ENCODE assay signal across 21 cellular contexts in the genomic region with DNA sequence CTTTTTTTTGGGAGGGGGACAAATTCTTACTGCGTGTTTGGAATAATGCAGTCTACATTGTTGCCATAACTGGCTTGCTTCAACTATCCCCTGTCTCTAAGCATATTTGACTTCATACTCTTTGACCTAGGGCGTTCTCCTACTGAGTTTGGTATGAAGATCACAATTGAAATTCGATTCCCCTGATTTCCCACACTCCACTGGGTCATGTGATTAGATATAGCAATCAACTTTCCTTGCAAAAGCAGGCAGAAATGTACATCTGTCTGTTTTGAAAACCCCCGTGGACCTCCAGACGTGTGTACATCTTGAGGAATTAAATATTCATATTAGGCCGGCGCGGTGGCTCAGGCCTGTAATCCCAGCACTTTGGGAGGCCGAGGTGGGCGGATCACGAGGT. TPM values are rescaled to one million over a fixed set of nuclear protein-coding genes. Genes with fewer than 3 reads are reported as not detected.
DNase-seq lines count a peak whose midpoint lies in the region; ATAC-seq, FAIRE-seq and TF ChIP-seq lines count a peak whose summit lies in the region.
"Had no signal": no experiment of that assay in that cellular context is flagged by ENCODE, and none has a peak within 500 bp of the region (broad histone marks: within the 10 kb centered on the region; RNA-seq: fewer than 3 reads in every experiment).

No MANE protein-coding gene starts in this region.

- no peak for TF ChIP-seq EP300 in K562 (IDR thresholded peaks at IDR 0.05; ENCODE audit: low read length)

- POLR2A ChIA-PET in K562 (lab: Yijun Ruan, JAX): no interaction called here

- no peaks in the 10 kb centered on the region for H4K20me1 ChIP-seq in K562 (replicated peaks; ENCODE audit: control insufficient read depth, insufficient read depth, low read length)
- H4K20me1 ChIP-seq: BLaER1 had no signal

- no peak for TF ChIP-seq RAD21 in K562 (CRISPR knock-in tag; conservative IDR thresholded peaks at IDR 0.05 in 1 of 2, IDR thresholded peaks at IDR 0.05 in 1 of 2)

- H3K79me2 ChIP-seq in K562 (ENCODE audit: control insufficient read depth, insufficient read depth, low read length): no peaks in the 10 kb centered on the region

- no peak for TF ChIP-seq POLR2A in K562 (conservative IDR thresholded peaks at IDR 0.05)

- ATAC-seq in K562 (no peak), left cardiac atrium (no peak), GM19452 (IDR thresholded peaks at IDR 0.05; ENCODE audit: unreplicated experiment) (no peak)
- ATAC-seq: A549 had no signal

- in situ Hi-C loops in K562 (cut with MboI): no loop called here

- no peak for TF ChIP-seq CTCF in K562 (IDR thresholded peaks at IDR 0.05 in 2 of 3, conservative IDR thresholded peaks at IDR 0.05 in 1 of 3; ENCODE audit: insufficient read depth in 2 of 3, low read depth in 1 of 3, low read length in 3 of 3)

- peak; percentile 1 for DNase-seq in activated gamma-delta T cell (lab: John Stamatoyannopoulos, UW)
- no peak for DNase-seq in activated gamma-delta T cell treated with Interleukin-2 at 50 U/mL for 16 hours
- DNase-seq in K562 (ENCODE audit: extremely low read depth in 1 of 4, low spot score in 3 of 4): no peak
- DNase-seq in iris pigment epithelial cell (ENCODE audit: low read depth): peak; percentile 20
- DNase-seq in left cardiac atrium: no peak
- no peak for DNase-seq in EL
- DNase-seq: CD4-positive, alpha-beta memory T cell; DMS153; DMS79; GF-D8 had no signal

- H3K36me3 ChIP-seq in K562 (ENCODE audit: control insufficient read depth, insufficient read depth, low read length): no peaks in the 10 kb centered on the region
- H3K36me3 ChIP-seq: BLaER1, HAP-1 had no signal

- H3K27ac ChIP-seq in K562 (ENCODE audit: extremely low read depth, low read depth, low read length): no peak overlapping the region
- H3K27ac ChIP-seq: 22Rv1, A549, BLaER1, HL-60 had no signal

- intact Hi-C loops in K562 (cut with micrococcal nuclease) (no loop called here), left cardiac atrium (cut with DNase I) (no loop called here)

- H3K27me3 ChIP-seq in K562 (ENCODE audit: control insufficient read depth in 2 of 2, insufficient read depth in 2 of 2, low read length in 2 of 2): no peaks in the 10 kb centered on the region
- H3K27me3 ChIP-seq: BLaER1 had no signal

- H3K4me2 ChIP-seq in K562 (ENCODE audit: insufficient read depth, low read length): no peak overlapping the region
- H3K4me2 ChIP-seq: A549, BLaER1 had no signal

- H3K4me3 ChIP-seq in K562: no peak overlapping the region
- H3K4me3 ChIP-seq: A549, BLaER1, HAP-1 had no signal

- no peaks in the 10 kb centered on the region for H3K9me1 ChIP-seq in K562 (ENCODE audit: control insufficient read depth, insufficient read depth, low read length)

- no peak for FAIRE-seq in K562 (lab: Jason Lieb, UNC)
- FAIRE-seq: A549 had no signal

- CTCF ChIA-PET in K562 (lab: Yijun Ruan, JAX; ENCODE audit: low intra/inter-chr PET ratio): no interaction called here

- no peaks in the 10 kb centered on the region for H3K4me1 ChIP-seq in K562 (replicated peaks in 1 of 2; ENCODE audit: control insufficient read depth in 2 of 2, insufficient read depth in 2 of 2, low read length in 2 of 2)
- H3K4me1 ChIP-seq: A549, BLaER1, HAP-1 had no signal

- WGBS in K562 (ENCODE audit: insufficient coverage, low coverage, missing lambda C conversion rate): 0% methylated on average over 10 of the region's 11 CpGs

- BruUV-seq in K562 (replicated peaks; lab: Mats Ljungman, UMichigan): no TSS peak

- no peak overlapping the region for H3K9ac ChIP-seq in K562 (ENCODE audit: insufficient read depth in 1 of 2, low read depth in 2 of 2, low read length in 2 of 2)
- H3K9ac ChIP-seq: BLaER1 had no signal

- H2AFZ ChIP-seq in K562 (ENCODE audit: low read depth, low read length): no peak overlapping the region

- H3K9me3 ChIP-seq in K562 (replicated peaks; ENCODE audit: control insufficient read depth, insufficient read depth, low read depth, low read length): no peaks in the 10 kb centered on the region
- H3K9me3 ChIP-seq: A549, BLaER1, HAP-1 had no signal

TF ChIP-seq in K562, 482 proteins besides CTCF, POLR2A, EP300 and RAD21:
- TF ChIP-seq ZBED1 (IDR thresholded peaks at IDR 0.05): no peak
- TF ChIP-seq, protein P1, sequence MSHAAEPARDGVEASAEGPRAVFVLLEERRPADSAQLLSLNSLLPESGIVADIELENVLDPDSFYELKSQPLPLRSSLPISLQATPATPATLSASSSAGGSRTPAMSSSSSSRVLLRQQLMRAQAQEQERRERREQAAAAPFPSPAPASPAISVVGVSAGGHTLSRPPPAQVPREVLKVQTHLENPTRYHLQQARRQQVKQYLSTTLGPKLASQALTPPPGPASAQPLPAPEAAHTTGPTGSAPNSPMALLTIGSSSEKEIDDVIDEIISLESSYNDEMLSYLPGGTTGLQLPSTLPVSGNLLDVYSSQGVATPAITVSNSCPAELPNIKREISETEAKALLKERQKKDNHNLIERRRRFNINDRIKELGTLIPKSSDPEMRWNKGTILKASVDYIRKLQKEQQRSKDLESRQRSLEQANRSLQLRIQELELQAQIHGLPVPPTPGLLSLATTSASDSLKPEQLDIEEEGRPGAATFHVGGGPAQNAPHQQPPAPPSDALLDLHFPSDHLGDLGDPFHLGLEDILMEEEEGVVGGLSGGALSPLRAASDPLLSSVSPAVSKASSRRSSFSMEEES (CRISPR knock-in tag; IDR thresholded peaks at IDR 0.05): peak; percentile 34; the same call in 1 of the 2 replicates

RNA-seq across cellular contexts. Expression of a gene that starts 13.8 kb away (rescaled TPM):
- 17.4 and 23.8 TPM in 2 replicates for total RNA-seq in K562 (2011; cell fraction: chromatin; rRNA removed; ENCODE audit: low replicate concordance)
- 17.2 and 19.9 TPM in 2 replicates for total RNA-seq in K562 (2011; cell fraction: nucleolus; rRNA removed)
- total RNA-seq in K562 (2011; cell fraction: nucleoplasm; rRNA removed): 22.5 and 28.1 TPM in 2 replicates
- 3.5 and 4.9 TPM in 2 replicates for total RNA-seq in K562 (2014; rRNA removed)
- total RNA-seq in K562 (2014; rRNA removed; fragmentation: Illumina TruSeq; extraction: Trizol): 3.0 and 4.2 TPM in 2 replicates
- 4.3 and 4.7 TPM in 2 replicates for total RNA-seq in K562 (2015; rRNA removed; fragmentation: Illumina TruSeq; extraction: Trizol)
- total RNA-seq in K562 (2021): 3.2 and 3.5 TPM in 2 replicates
- 2.4 and 3.1 TPM in 2 replicates for polyA plus RNA-seq in K562 (2011; rRNA removed)
- 1.6 and 2.2 TPM in 2 replicates for polyA plus RNA-seq in K562 (2011; cell fraction: cytosol; rRNA removed)
- polyA plus RNA-seq in K562 (2011; cell fraction: nucleus; rRNA removed): 7.2 and 7.7 TPM in 2 replicates
- 1.7 and 2.7 TPM in 2 replicates for polyA plus RNA-seq in K562 (2012)
- polyA plus RNA-seq in K562 (2014; fragmentation: Illumina TruSeq; extraction: Trizol): 1.5 and 1.6 TPM in 2 replicates
- 1 to 10 TPM; 1.5 to 1.9 TPM for polyA plus RNA-seq in K562 (2014; fragmentation: Nextera tagmentation; extraction: Ambion mirVana)
- polyA plus RNA-seq in K562 (2014; rRNA removed): 2.9 TPM in 2 replicates
- 9.5 and 10.6 TPM in 2 replicates for polyA minus RNA-seq in K562 (2011; rRNA and poly(A)+ RNA removed)
- 2.1 and 4.2 TPM in 2 replicates for polyA minus RNA-seq in K562 (2011; cell fraction: cytosol; rRNA and poly(A)+ RNA removed)
- polyA minus RNA-seq in K562 (2011; cell fraction: nucleus; rRNA and poly(A)+ RNA removed): 43.3 and 44.3 TPM in 2 replicates
- total RNA-seq in left cardiac atrium: not detected
- total RNA-seq: CD4-positive, alpha-beta memory T cell; H4; HT1080 had no signal
- polyA plus RNA-seq: A549; AG04450; CD14-positive monocyte; CD4-positive, alpha-beta memory T cell; IgD-negative memory B cell had no signal

Comparison
In these comparisons a context has a peak if more than half of its experiments do, and no peak if none do; other contexts are left out.
1. DNase-seq: peak in activated gamma-delta T cell (single experiment) and iris pigment epithelial cell (single experiment); none in activated gamma-delta T cell treated with Interleukin-2 at 50 U/mL for 16 hours (single experiment), K562 (0 of 4), left cardiac atrium (single experiment) and EL (single experiment).